19 cellular contexts compared by ENCODE assay signal in genomic region chr1:41830711-41831110, GRCh38.
DNase-seq lines count a peak whose midpoint lies in the region; ATAC-seq, FAIRE-seq and TF ChIP-seq lines count a peak whose summit lies in the region.
"Had no signal": no experiment of that assay in that cellular context is flagged by ENCODE, and none has a peak within 500 bp of the region (broad histone marks: within the 10 kb centered on the region; RNA-seq: fewer than 3 reads in every experiment).

No MANE protein-coding gene starts in this region.

- no peak overlapping the region for H2BK120ac ChIP-seq in IMR-90 (ENCODE audit: low read depth, low read length)

- no peak overlapping the region for H3K4me3 Mint-ChIP-seq in activated T-cell treated with anti-CD3 and anti-CD28 coated beads, Interleukin-2, amount 50 U/mL, for 72 hours
- H3K4me3 Mint-ChIP-seq: CD4-positive, alpha-beta T cell; IgD-negative memory B cell had no signal

- no peak overlapping the region for H3K56ac ChIP-seq in IMR-90 (ENCODE audit: extremely low read depth, insufficient read depth, low read length)

- no peak overlapping the region for H3K4ac ChIP-seq in IMR-90 (ENCODE audit: low read depth, low read length)

- H2BK20ac ChIP-seq in IMR-90 (ENCODE audit: low read depth, low read length) = no peak overlapping the region

- H3K14ac ChIP-seq in IMR-90 (replicated peaks; ENCODE audit: low read depth, low read length) = no peak overlapping the region

- H4K20me1 ChIP-seq in IMR-90 (ENCODE audit: insufficient read depth, low read length) = no peaks in the 10 kb centered on the region

- 80% methylated on average over 1 of the region's 3 CpGs; no CpG with 5 or more reads in 1 of the 2 experiments for WGBS in IMR-90 (ENCODE audit: extremely low coverage in 2 of 2, insufficient read length in 1 of 2), 2 experiments

- no peaks in the 10 kb centered on the region for H3K9me1 ChIP-seq in IMR-90 (ENCODE audit: insufficient read depth, low read length)

- no peak overlapping the region for H3K27ac Mint-ChIP-seq in activated T-cell treated with anti-CD3 and anti-CD28 coated beads, Interleukin-2, amount 50 U/mL, for 72 hours
- H3K27ac Mint-ChIP-seq: CD4-positive, alpha-beta T cell; IgD-negative memory B cell had no signal

- H2AK9ac ChIP-seq in IMR-90 (replicated peaks; ENCODE audit: low read depth, low read length, poor library complexity) = no peak overlapping the region

- H3K27me3 ChIP-seq in IMR-90 (ENCODE audit: control insufficient read depth, insufficient read depth, low read length) (peaks cover 9% of the 10 kb centered on the region), bronchial epithelial cell (ENCODE audit: control insufficient read depth, insufficient read depth, low read length) (no peaks in the 10 kb centered on the region), colonic mucosa (no peaks in the 10 kb centered on the region)

- H2BK5ac ChIP-seq in IMR-90 (ENCODE audit: low read depth, low read length, poor library complexity, severe bottlenecking) = no peak overlapping the region

- H3K4me3 ChIP-seq in IMR-90 (ENCODE audit: insufficient read depth, low read depth, low read length) (no peak overlapping the region), bronchial epithelial cell (ENCODE audit: low read depth, low read length) (no peak overlapping the region), colonic mucosa (no peak overlapping the region)

- H3K9me3 ChIP-seq in IMR-90 (ENCODE audit: control insufficient read depth, insufficient read depth, low read length) = no peaks in the 10 kb centered on the region
- H3K9me3 ChIP-seq in colonic mucosa = no peaks in the 10 kb centered on the region

- H3K27me3 Mint-ChIP-seq in activated T-cell treated with anti-CD3 and anti-CD28 coated beads, Interleukin-2, amount 50 U/mL, for 72 hours (ENCODE audit: low read depth) = no peaks in the 10 kb centered on the region
- H3K27me3 Mint-ChIP-seq: CD4-positive, alpha-beta T cell; IgD-negative memory B cell had no signal

- intact Hi-C loops in IMR-90 (cut with micrococcal nuclease) = no loop called here
- intact Hi-C loops in colonic mucosa (cut with DNase I) = no loop called here

- CTCF ChIA-PET in IMR-90 (lab: Yijun Ruan, JAX) = no interaction called here

- no peak overlapping the region for H3K23ac ChIP-seq in IMR-90 (ENCODE audit: low read depth, low read length)

- H3K4me1 Mint-ChIP-seq in activated T-cell treated with anti-CD3 and anti-CD28 coated beads, Interleukin-2, amount 50 U/mL, for 72 hours (ENCODE audit: low read depth) = no peaks in the 10 kb centered on the region

- BruUV-seq in IMR-90 (replicated peaks; lab: Mats Ljungman, UMichigan) = no TSS peak

- dilution Hi-C loops in IMR-90 (cut with HindIII; ENCODE audit: low sequenced_read_pairs, unreplicated experiment) = no loop called here

- H3K9me3 Mint-ChIP-seq in activated T-cell treated with anti-CD3 and anti-CD28 coated beads, Interleukin-2, amount 50 U/mL, for 72 hours = no peaks in the 10 kb centered on the region
- H3K9me3 Mint-ChIP-seq: CD4-positive, alpha-beta T cell; IgD-negative memory B cell had no signal

- no peak overlapping the region for H4K5ac ChIP-seq in IMR-90 (ENCODE audit: low read depth, low read length)

- no peaks in the 10 kb centered on the region for H3K79me1 ChIP-seq in IMR-90 (ENCODE audit: low read depth in 1 of 2, low read length in 2 of 2)

- ATAC-seq in IMR-90 (ENCODE audit: low read depth) (no peak), left lobe of liver (peak; percentile 25)
- ATAC-seq in activated T-cell treated with anti-CD3 and anti-CD28 coated beads, Interleukin-2, amount 50 U/mL, for 72 hours (replicated peaks in 1 of 2) = no peak

- no peak for TF ChIP-seq POLR2A in IMR-90 (IDR thresholded peaks at IDR 0.05; ENCODE audit: low read depth, low read length)

- FAIRE-seq in bronchial epithelial cell (lab: Jason Lieb, UNC) = peak; percentile 72
- FAIRE-seq: G401.6 had no signal

- no peak overlapping the region for H2AFZ ChIP-seq in IMR-90 (replicated peaks; ENCODE audit: low read length, poor library complexity)

- H3K4me2 ChIP-seq in IMR-90 (ENCODE audit: low read depth, low read length) = no peak overlapping the region

- H3K9ac ChIP-seq in IMR-90 (ENCODE audit: low read depth, low read length) (no peak overlapping the region), colonic mucosa (ENCODE audit: low read depth in 2 of 2, low read length in 2 of 2) (no peak overlapping the region)

- H4K91ac ChIP-seq in IMR-90 (ENCODE audit: insufficient read depth, low read depth, low read length) = no peak overlapping the region

- no peak overlapping the region for H2BK15ac ChIP-seq in IMR-90 (ENCODE audit: low read depth, low read length)

- H2AK5ac ChIP-seq in IMR-90 (ENCODE audit: low read depth, low read length) = no peak overlapping the region

- no peaks in the 10 kb centered on the region for H3K36me3 Mint-ChIP-seq in activated T-cell treated with anti-CD3 and anti-CD28 coated beads, Interleukin-2, amount 50 U/mL, for 72 hours (ENCODE audit: insufficient read depth in 2 of 2)

- POLR2A ChIA-PET in IMR-90 (lab: Charles Lee; ENCODE audit: unreplicated experiment) = no interaction called here

- no peak for TF ChIP-seq RAD21 in IMR-90 (IDR thresholded peaks at IDR 0.05; ENCODE audit: low read length)

- no peak overlapping the region for H3K18ac ChIP-seq in IMR-90 (ENCODE audit: low read depth, low read length)

- no peak overlapping the region for H4K8ac ChIP-seq in IMR-90 (ENCODE audit: low read depth in 2 of 2, low read length in 2 of 2)

- peaks cover 2% of the 10 kb centered on the region; the same call in 1 of the 2 replicates for H3K4me1 ChIP-seq in IMR-90 (ENCODE audit: control insufficient read depth, insufficient read depth, low read length)
- no peaks in the 10 kb centered on the region for H3K4me1 ChIP-seq in colonic mucosa

- H3K27ac ChIP-seq in IMR-90 (ENCODE audit: insufficient read depth, low read length) = no peak overlapping the region
- no peak overlapping the region for H3K27ac ChIP-seq in colonic mucosa

- in situ Hi-C loops in IMR-90 (cut with MboI; ENCODE audit: low sequenced_read_pairs) = no loop called here

- H3K36me3 ChIP-seq in IMR-90 (ENCODE audit: control insufficient read depth, insufficient read depth, low read length) (no peaks in the 10 kb centered on the region), bronchial epithelial cell (ENCODE audit: control insufficient read depth, insufficient read depth, low read length) (no peaks in the 10 kb centered on the region), colonic mucosa (no peaks in the 10 kb centered on the region)

- DNase-seq in IMR-90 (peak; percentile 31), bronchial epithelial cell (ENCODE audit: low read depth) (no peak), left lobe of liver (ENCODE audit: low spot score) (no peak), superior temporal gyrus (ENCODE audit: extremely low spot score) (peak; percentile 28), NCI-H1436 (lab: John Stamatoyannopoulos, UW) (no peak), colonic mucosa (no peak)
- DNase-seq in activated T-cell treated with anti-CD3 and anti-CD28 coated beads, Interleukin-2, amount 50 U/mL, for 72 hours = no peak
- DNase-seq: CD4-positive, alpha-beta T cell; DMS153; GOT3; HCEC 1CT; NCI-H1105 treated with DMSO at 0.1 percent for 48 hours; NCI-H1694; NCI-H2081 treated with DMSO at 0.1 percent for 48 hours; NCI-H446 treated with DMSO at 0.1 percent for 48 hours; NCI-H526 treated with DMSO at 0.1 percent for 48 hours; Right ventricle myocardium superior had no signal

- no peak for TF ChIP-seq CTCF in IMR-90 (conservative IDR thresholded peaks at IDR 0.05; ENCODE audit: low read depth, low read length)
- TF ChIP-seq CTCF in bronchial epithelial cell (IDR thresholded peaks at IDR 0.05; ENCODE audit: insufficient read depth, low read length, severe bottlenecking) = no peak
- no peak for TF ChIP-seq CTCF in colonic mucosa (IDR thresholded peaks at IDR 0.05)

TF ChIP-seq in IMR-90, 13 proteins besides CTCF, POLR2A, EP300 and RAD21:
- TF ChIP-seq FOS (IDR thresholded peaks at IDR 0.05; ENCODE audit: low read depth, low read length) (no peak), SMC3 (IDR thresholded peaks at IDR 0.05; ENCODE audit: low read depth, low read length) (no peak), CEBPB (IDR thresholded peaks at IDR 0.05; ENCODE audit: low read depth, low read length) (no peak), MAFK (IDR thresholded peaks at IDR 0.05; ENCODE audit: low read depth, low read length) (no peak), RCOR1 (IDR thresholded peaks at IDR 0.05; ENCODE audit: insufficient replicate concordance, low read length) (no peak)
- TF ChIP-seq, protein P1, sequence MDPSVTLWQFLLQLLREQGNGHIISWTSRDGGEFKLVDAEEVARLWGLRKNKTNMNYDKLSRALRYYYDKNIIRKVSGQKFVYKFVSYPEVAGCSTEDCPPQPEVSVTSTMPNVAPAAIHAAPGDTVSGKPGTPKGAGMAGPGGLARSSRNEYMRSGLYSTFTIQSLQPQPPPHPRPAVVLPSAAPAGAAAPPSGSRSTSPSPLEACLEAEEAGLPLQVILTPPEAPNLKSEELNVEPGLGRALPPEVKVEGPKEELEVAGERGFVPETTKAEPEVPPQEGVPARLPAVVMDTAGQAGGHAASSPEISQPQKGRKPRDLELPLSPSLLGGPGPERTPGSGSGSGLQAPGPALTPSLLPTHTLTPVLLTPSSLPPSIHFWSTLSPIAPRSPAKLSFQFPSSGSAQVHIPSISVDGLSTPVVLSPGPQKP (IDR thresholded peaks at IDR 0.05; ENCODE audit: borderline replicate concordance, low read depth, low read length) = no peak

Comparison
In these comparisons a context has a peak if more than half of its experiments do, and no peak if none do; other contexts are left out.
1. DNase-seq: peak in IMR-90 (single experiment) and superior temporal gyrus (single experiment); none in bronchial epithelial cell (single experiment), left lobe of liver (single experiment), NCI-H1436 (single experiment), activated T-cell treated with anti-CD3 and anti-CD28 coated beads, Interleukin-2, amount 50 U/mL, for 72 hours (0 of 2) and colonic mucosa (single experiment).